8 cellular contexts compared by ENCODE assay signal in genomic region chr2:86562485-86562890, GRCh38. TPM values are rescaled to one million over a fixed set of nuclear protein-coding genes. Genes with fewer than 3 reads are reported as not detected.
DNase-seq lines count a peak whose midpoint lies in the region; ATAC-seq, FAIRE-seq and TF ChIP-seq lines count a peak whose summit lies in the region.

No MANE protein-coding gene starts in this region.

- under 1% methylated on average over 13 of the region's 13 CpGs for WGBS in thymus

- H3K9me3 ChIP-seq in keratinocyte (ENCODE audit: control insufficient read depth, low read depth, low read length), result peaks cover 2% of the 10 kb centered on the region
- no peaks in the 10 kb centered on the region for H3K9me3 ChIP-seq in thymus (ENCODE audit: control insufficient read depth)

- intact Hi-C loops in activated T-helper 1 cell treated with anti-CD3 and anti-CD28 coated beads, Interleukin-12 subunit alpha, Interleukin-12 subunit beta, Interleukin-2, Interleukin-4 antibody, amounts not matched to agents 30 ng/mL and 10 ng/mL and 1 ng/mL, durations not matched to agents 14 hours and 24 hours and 36 hours (cut with micrococcal nuclease), result loop anchor here (10.0 kb wide), 1 partner anchor 78 kb away; no protein-coding TSS in a partner anchor

- DNase-seq in activated naive CD4-positive, alpha-beta T cell treated with Interleukin-2 at 50 U/mL for 16 hours, result no peak
- no peak for DNase-seq in activated T-helper 1 cell treated with anti-CD3 and anti-CD28 coated beads, Interleukin-12 subunit alpha, Interleukin-12 subunit beta, Interleukin-2, Interleukin-4 antibody, amounts not matched to agents 30 ng/mL and 10 ng/mL and 1 ng/mL, durations not matched to agents 14 hours and 24 hours and 36 hours (ENCODE audit: low spot score)
- DNase-seq in keratinocyte (ENCODE audit: low read depth, low spot score), result no peak
- DNase-seq in NCI-H69 (lab: John Stamatoyannopoulos, UW), result no peak
- DNase-seq in hypothalamus (lab: John Stamatoyannopoulos, UW), result no peak

- ATAC-seq in GM18909 (IDR thresholded peaks at IDR 0.05; ENCODE audit: poor library complexity, unreplicated experiment), result no peak

- no peak for FAIRE-seq in keratinocyte (lab: Jason Lieb, UNC)

- no peaks in the 10 kb centered on the region for H4K20me1 ChIP-seq in keratinocyte (ENCODE audit: control insufficient read depth, extremely low read depth, insufficient read depth, low read length)

- no peaks in the 10 kb centered on the region for H3K27me3 Mint-ChIP-seq in activated naive CD4-positive, alpha-beta T cell treated with anti-CD3 and anti-CD28 coated beads, Interleukin-2, amount 50 U/mL, for 24 hours
- H3K27me3 Mint-ChIP-seq in activated T-helper 1 cell treated with anti-CD3 and anti-CD28 coated beads, Interleukin-12 subunit alpha, Interleukin-12 subunit beta, Interleukin-2, Interleukin-4 antibody, amounts not matched to agents 30 ng/mL and 10 ng/mL and 1 ng/mL, durations not matched to agents 14 hours and 24 hours and 36 hours (ENCODE audit: insufficient read depth), result no peaks in the 10 kb centered on the region

- H3K4me3 Mint-ChIP-seq in activated naive CD4-positive, alpha-beta T cell treated with anti-CD3 and anti-CD28 coated beads, Interleukin-2, amount 50 U/mL, for 24 hours, result peak overlapping the region; percentile 94
- peak overlapping the region; percentile 97 for H3K4me3 Mint-ChIP-seq in activated T-helper 1 cell treated with anti-CD3 and anti-CD28 coated beads, Interleukin-12 subunit alpha, Interleukin-12 subunit beta, Interleukin-2, Interleukin-4 antibody, amounts not matched to agents 30 ng/mL and 10 ng/mL and 1 ng/mL, durations not matched to agents 14 hours and 24 hours and 36 hours

- TF ChIP-seq CTCF in keratinocyte (optimal IDR thresholded peaks at IDR 0.05 in 1 of 3, IDR thresholded peaks at IDR 0.05 in 1 of 3, conservative IDR thresholded peaks at IDR 0.05 in 1 of 3; ENCODE audit: extremely low read depth in 1 of 3, insufficient read depth in 2 of 3, low read length in 3 of 3), result no peak

- H2AFZ ChIP-seq in keratinocyte (ENCODE audit: control insufficient read depth, low read length), result peak overlapping the region; percentile 91

- peaks cover 1% of the 10 kb centered on the region for H3K9me1 ChIP-seq in keratinocyte (ENCODE audit: control insufficient read depth, extremely low read depth, insufficient read depth, low read length)

- H3K27me3 ChIP-seq in keratinocyte (ENCODE audit: control insufficient read depth, extremely low read depth, insufficient read depth, low read length), result no peaks in the 10 kb centered on the region
- no peaks in the 10 kb centered on the region for H3K27me3 ChIP-seq in thymus (ENCODE audit: control insufficient read depth, insufficient read depth)

- H3K9ac ChIP-seq in keratinocyte (ENCODE audit: control insufficient read depth, extremely low read depth, insufficient read depth, low read length), result peak overlapping the region; percentile 99

- peaks cover 9% of the 10 kb centered on the region for H3K36me3 Mint-ChIP-seq in activated naive CD4-positive, alpha-beta T cell treated with anti-CD3 and anti-CD28 coated beads, Interleukin-2, amount 50 U/mL, for 24 hours
- peaks cover 19% of the 10 kb centered on the region for H3K36me3 Mint-ChIP-seq in activated T-helper 1 cell treated with anti-CD3 and anti-CD28 coated beads, Interleukin-12 subunit alpha, Interleukin-12 subunit beta, Interleukin-2, Interleukin-4 antibody, amounts not matched to agents 30 ng/mL and 10 ng/mL and 1 ng/mL, durations not matched to agents 14 hours and 24 hours and 36 hours (ENCODE audit: low read depth)

- H3K4me1 Mint-ChIP-seq in activated naive CD4-positive, alpha-beta T cell treated with anti-CD3 and anti-CD28 coated beads, Interleukin-2, amount 50 U/mL, for 24 hours, result peaks cover 26% of the 10 kb centered on the region
- H3K4me1 Mint-ChIP-seq in activated T-helper 1 cell treated with anti-CD3 and anti-CD28 coated beads, Interleukin-12 subunit alpha, Interleukin-12 subunit beta, Interleukin-2, Interleukin-4 antibody, amounts not matched to agents 30 ng/mL and 10 ng/mL and 1 ng/mL, durations not matched to agents 14 hours and 24 hours and 36 hours (ENCODE audit: low read depth), result peaks cover 46% of the 10 kb centered on the region

- H3K79me2 ChIP-seq in keratinocyte (ENCODE audit: control insufficient read depth, insufficient read depth, low read length), result peaks cover 49% of the 10 kb centered on the region

- H3K36me3 ChIP-seq in keratinocyte (ENCODE audit: control insufficient read depth in 2 of 2, extremely low read depth in 1 of 2, insufficient read depth in 2 of 2, low read length in 2 of 2), result peaks cover 0 to 2% of the 10 kb centered on the region in 2 experiments
- H3K36me3 ChIP-seq in thymus (ENCODE audit: control insufficient read depth, insufficient read depth), result no peaks in the 10 kb centered on the region

- H3K4me1 ChIP-seq in keratinocyte (ENCODE audit: control insufficient read depth, extremely low read depth, insufficient read depth, low read length) (peaks cover 16% of the 10 kb centered on the region), thymus (ENCODE audit: control insufficient read depth, insufficient read depth, low read length) (peaks cover 7% of the 10 kb centered on the region)

- H3K9me3 Mint-ChIP-seq in activated naive CD4-positive, alpha-beta T cell treated with anti-CD3 and anti-CD28 coated beads, Interleukin-2, amount 50 U/mL, for 24 hours, result no peaks in the 10 kb centered on the region
- H3K9me3 Mint-ChIP-seq in activated T-helper 1 cell treated with anti-CD3 and anti-CD28 coated beads, Interleukin-12 subunit alpha, Interleukin-12 subunit beta, Interleukin-2, Interleukin-4 antibody, amounts not matched to agents 30 ng/mL and 10 ng/mL and 1 ng/mL, durations not matched to agents 14 hours and 24 hours and 36 hours, result peaks cover 12% of the 10 kb centered on the region

- peak overlapping the region; percentile 99 for H3K27ac ChIP-seq in keratinocyte (ENCODE audit: control insufficient read depth, insufficient read depth, low read length)
- peak overlapping the region; percentile 99 for H3K27ac ChIP-seq in thymus (ENCODE audit: low read depth)

- H3K4me3 ChIP-seq in keratinocyte (ENCODE audit: control insufficient read depth in 2 of 3, extremely low read depth in 1 of 3, insufficient read depth in 2 of 3, low read depth in 1 of 3, low read length in 3 of 3), result peak overlapping the region; percentile 83 to 97 (median 94)
- H3K4me3 ChIP-seq in thymus (ENCODE audit: low read length), result peak overlapping the region; percentile 77

- peak overlapping the region; percentile 97 for H3K4me2 ChIP-seq in keratinocyte (ENCODE audit: control insufficient read depth, extremely low read depth, insufficient read depth, low read depth, low read length)

- dilution Hi-C loops in keratinocyte (cut with MboI; ENCODE audit: extremely low pct_ligation_motif_present, low sequenced_read_pairs), result no loop called here

- peak overlapping the region; percentile 99 for H3K27ac Mint-ChIP-seq in activated naive CD4-positive, alpha-beta T cell treated with anti-CD3 and anti-CD28 coated beads, Interleukin-2, amount 50 U/mL, for 24 hours
- H3K27ac Mint-ChIP-seq in activated T-helper 1 cell treated with anti-CD3 and anti-CD28 coated beads, Interleukin-12 subunit alpha, Interleukin-12 subunit beta, Interleukin-2, Interleukin-4 antibody, amounts not matched to agents 30 ng/mL and 10 ng/mL and 1 ng/mL, durations not matched to agents 14 hours and 24 hours and 36 hours, result peak overlapping the region; percentile 98

RNA-seq across cellular contexts. Expression of gene CHMP3, which starts 0.8 kb away (rescaled TPM):
- 27.7 and 27.9 TPM in 2 replicates for total RNA-seq in activated T-helper 1 cell treated with anti-CD3 and anti-CD28 coated beads, Interleukin-12 subunit alpha, Interleukin-12 subunit beta, Interleukin-2, Interleukin-4 antibody, amounts not matched to agents 30 ng/mL and 10 ng/mL and 1 ng/mL, durations not matched to agents 14 hours and 24 hours and 36 hours
- polyA plus RNA-seq in keratinocyte, result 117 to 162 TPM (median 133 TPM) in 3 replicates
- polyA plus RNA-seq in keratinocyte (2011; ENCODE audit: low read depth), result 181 TPM
- 162 and 223 TPM in 2 replicates for polyA plus RNA-seq in keratinocyte (2011; cell fraction: cytosol; rRNA removed)
- 75.5 and 98.2 TPM in 2 replicates for polyA plus RNA-seq in keratinocyte (2011; cell fraction: nucleus; rRNA removed)
- polyA plus RNA-seq in keratinocyte (2012; ENCODE audit: low replicate concordance), result 63.6 and 106 TPM in 2 replicates
- 28.6 to 76.1 TPM (median 72.7 TPM) in 3 replicates for polyA minus RNA-seq in keratinocyte
- 67.9 TPM for polyA minus RNA-seq in keratinocyte (2011; cell fraction: cytosol; rRNA and poly(A)+ RNA removed)
- polyA minus RNA-seq in keratinocyte (2011; cell fraction: nucleus; rRNA and poly(A)+ RNA removed), result 21.9 and 41.6 TPM in 2 replicates
- polyA plus RNA-seq in thymus, result 53.9 TPM
